20 cellular contexts compared by ENCODE assay signal in the genomic region with DNA sequence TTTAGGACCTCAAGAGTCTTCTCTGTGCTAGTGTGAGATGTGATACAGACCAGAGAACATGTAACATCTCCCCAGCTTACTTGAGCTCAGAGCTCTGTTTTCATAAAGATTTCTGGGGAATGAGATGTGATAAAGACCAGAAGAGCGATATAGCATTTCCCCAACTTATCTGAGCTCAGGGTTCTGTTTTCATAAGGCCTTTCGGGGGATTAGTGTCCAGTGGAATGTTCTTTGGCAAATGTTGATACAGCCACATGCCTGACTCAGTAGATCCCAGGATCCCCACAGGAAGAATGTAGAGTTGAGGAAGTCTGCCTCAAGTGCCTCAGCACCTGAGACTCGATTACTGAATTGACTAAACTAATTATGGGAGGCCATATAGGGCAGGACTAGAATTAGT. TPM values are rescaled to one million over a fixed set of nuclear protein-coding genes. Genes with fewer than 3 reads are reported as not detected.
A peak's percentile ranks its signal among the peaks of the same experiment; 100 is the strongest.
DNase-seq lines count a peak whose midpoint lies in the region; ATAC-seq and TF ChIP-seq lines count a peak whose summit lies in the region.
"Had no signal": no experiment of that assay in that cellular context is flagged by ENCODE, and none has a peak within 500 bp of the region (broad histone marks: within the 10 kb centered on the region; RNA-seq: fewer than 3 reads in every experiment).

No MANE protein-coding gene starts in this region.

- no peaks in the 10 kb centered on the region for H3K36me3 ChIP-seq in gastroesophageal sphincter
- H3K36me3 ChIP-seq: upper lobe of right lung had no signal

- H3K4me3 ChIP-seq in fibroblast of the aortic adventitia (ENCODE audit: low read depth, low read length) = no peak overlapping the region
- H3K4me3 ChIP-seq in gastroesophageal sphincter = no peak overlapping the region
- H3K4me3 ChIP-seq: mucosa of descending colon, upper lobe of right lung had no signal

- no peaks in the 10 kb centered on the region for H3K27me3 ChIP-seq in gastroesophageal sphincter
- H3K27me3 ChIP-seq: upper lobe of right lung had no signal

- H3K4me1 Mint-ChIP-seq in activated naive CD8-positive, alpha-beta T cell treated with anti-CD3 and anti-CD28 coated beads, Interleukin-2, amount 10 ng/mL, durations not matched to agents 7 days and 5 days = peaks cover 55% of the 10 kb centered on the region
- H3K4me1 Mint-ChIP-seq in activated naive CD8-positive, alpha-beta T cell treated with anti-CD3 and anti-CD28 coated beads for 36 hours = peaks cover 29% of the 10 kb centered on the region
- peaks cover 34% of the 10 kb centered on the region for H3K4me1 Mint-ChIP-seq in activated CD8-positive, alpha-beta T cell treated with anti-CD3 and anti-CD28 coated beads for 36 hours (ENCODE audit: low read depth)

- H3K27ac ChIP-seq in gastroesophageal sphincter = no peak overlapping the region
- H3K27ac ChIP-seq: parathyroid adenoma had no signal

- intact Hi-C loops in activated CD8-positive, alpha-beta T cell treated with anti-CD3 and anti-CD28 coated beads for 36 hours (cut with micrococcal nuclease) = no loop called here

- no peak for DNase-seq in activated naive CD8-positive, alpha-beta T cell treated with anti-CD3 and anti-CD28 coated beads, Interleukin-2, amount 10 ng/mL, durations not matched to agents 7 days and 5 days
- no peak for DNase-seq in activated naive CD8-positive, alpha-beta T cell treated with anti-CD3 and anti-CD28 coated beads for 36 hours
- DNase-seq in activated CD8-positive, alpha-beta T cell treated with anti-CD3 and anti-CD28 coated beads for 36 hours = no peak
- DNase-seq in fibroblast of the aortic adventitia (ENCODE audit: low read depth) = peak; percentile 57
- DNase-seq in mucosa of gallbladder (ENCODE audit: low spot score) = no peak
- no peak for DNase-seq in NCI-H2227 (lab: John Stamatoyannopoulos, UW; ENCODE audit: unreplicated experiment)
- no peak for DNase-seq in cerebellar nuclear complex (lab: John Stamatoyannopoulos, UW)
- DNase-seq: anterior cingulate cortex; cortex of kidney; kidney glomerular epithelial cell; mucosa of descending colon; NCI-H1092 treated with DMSO at 0.1 percent for 48 hours; SHP77 treated with DMSO at 0.1 percent for 48 hours; stimulated activated CD4-positive, alpha-beta T cell treated with anti-CD3 and anti-CD28 coated beads, Interleukin-15, amount 100 ng/mL, for 24 hours; T-helper 9 cell; upper lobe of right lung had no signal

- 59 to 77% methylated on average over 2 to 3 of the region's 3 CpGs for WGBS in gastroesophageal sphincter (ENCODE audit: low coverage in 1 of 2), 2 donors

- ATAC-seq in activated naive CD8-positive, alpha-beta T cell treated with anti-CD3 and anti-CD28 coated beads, Interleukin-2, amount 10 ng/mL, durations not matched to agents 7 days and 5 days (ENCODE audit: low read depth) = no peak
- ATAC-seq in activated CD8-positive, alpha-beta T cell treated with anti-CD3 and anti-CD28 coated beads for 36 hours = no peak
- ATAC-seq in gastroesophageal sphincter = no peak
- ATAC-seq: mucosa of descending colon, upper lobe of right lung had no signal

- H3K36me3 Mint-ChIP-seq in activated naive CD8-positive, alpha-beta T cell treated with anti-CD3 and anti-CD28 coated beads, Interleukin-2, amount 10 ng/mL, durations not matched to agents 7 days and 5 days = peaks cover 12% of the 10 kb centered on the region
- H3K36me3 Mint-ChIP-seq in activated naive CD8-positive, alpha-beta T cell treated with anti-CD3 and anti-CD28 coated beads for 36 hours = no peaks in the 10 kb centered on the region
- H3K36me3 Mint-ChIP-seq in activated CD8-positive, alpha-beta T cell treated with anti-CD3 and anti-CD28 coated beads for 36 hours (ENCODE audit: low read depth) = no peaks in the 10 kb centered on the region
- H3K36me3 Mint-ChIP-seq: IgD-negative memory B cell had no signal

- no peak for TF ChIP-seq CTCF in activated CD8-positive, alpha-beta T cell treated with anti-CD3 and anti-CD28 coated beads for 36 hours (IDR thresholded peaks at IDR 0.05)
- TF ChIP-seq CTCF in fibroblast of the aortic adventitia (IDR thresholded peaks at IDR 0.05; ENCODE audit: insufficient read depth, low read length) (no peak), gastroesophageal sphincter (IDR thresholded peaks at IDR 0.05) (no peak)

- CTCF ChIA-PET in activated CD8-positive, alpha-beta T cell treated with anti-CD3 and anti-CD28 coated beads for 36 hours (lab: Charles Lee) = interaction anchor here (0.6 to 4.8 kb wide), 6 partner anchors 14 to 330 kb away, joined by 3 to 27 read pairs (median 4); a partner anchor contains a TSS

- TF ChIP-seq POLR2A in gastroesophageal sphincter (IDR thresholded peaks at IDR 0.05) = no peak

- no peak overlapping the region for H3K4me3 Mint-ChIP-seq in activated naive CD8-positive, alpha-beta T cell treated with anti-CD3 and anti-CD28 coated beads, Interleukin-2, amount 10 ng/mL, durations not matched to agents 7 days and 5 days
- no peak overlapping the region for H3K4me3 Mint-ChIP-seq in activated naive CD8-positive, alpha-beta T cell treated with anti-CD3 and anti-CD28 coated beads for 36 hours
- no peak overlapping the region for H3K4me3 Mint-ChIP-seq in activated CD8-positive, alpha-beta T cell treated with anti-CD3 and anti-CD28 coated beads for 36 hours
- H3K4me3 Mint-ChIP-seq: stimulated activated naive CD8-positive, alpha-beta T cell treated with anti-CD3 and anti-CD28 coated beads, Interleukin-15, Interleukin-2, amounts not matched to agents 100 ng/mL and 50 ng/mL, for 24 hours had no signal

- peak overlapping the region; percentile 92 for H3K27ac Mint-ChIP-seq in activated naive CD8-positive, alpha-beta T cell treated with anti-CD3 and anti-CD28 coated beads, Interleukin-2, amount 10 ng/mL, durations not matched to agents 7 days and 5 days
- H3K27ac Mint-ChIP-seq in activated naive CD8-positive, alpha-beta T cell treated with anti-CD3 and anti-CD28 coated beads for 36 hours = no peak overlapping the region
- H3K27ac Mint-ChIP-seq in activated CD8-positive, alpha-beta T cell treated with anti-CD3 and anti-CD28 coated beads for 36 hours = peak overlapping the region; percentile 26
- H3K27ac Mint-ChIP-seq: IgD-negative memory B cell; stimulated activated naive CD8-positive, alpha-beta T cell treated with anti-CD3 and anti-CD28 coated beads, Interleukin-15, Interleukin-2, amounts not matched to agents 100 ng/mL and 50 ng/mL, for 24 hours had no signal

- no peaks in the 10 kb centered on the region for H3K27me3 Mint-ChIP-seq in activated naive CD8-positive, alpha-beta T cell treated with anti-CD3 and anti-CD28 coated beads, Interleukin-2, amount 10 ng/mL, durations not matched to agents 7 days and 5 days
- no peaks in the 10 kb centered on the region for H3K27me3 Mint-ChIP-seq in activated naive CD8-positive, alpha-beta T cell treated with anti-CD3 and anti-CD28 coated beads for 36 hours
- H3K27me3 Mint-ChIP-seq in activated CD8-positive, alpha-beta T cell treated with anti-CD3 and anti-CD28 coated beads for 36 hours = no peaks in the 10 kb centered on the region
- H3K27me3 Mint-ChIP-seq: IgD-negative memory B cell; stimulated activated naive CD8-positive, alpha-beta T cell treated with anti-CD3 and anti-CD28 coated beads, Interleukin-15, Interleukin-2, amounts not matched to agents 100 ng/mL and 50 ng/mL, for 24 hours had no signal

- TF ChIP-seq EP300 in gastroesophageal sphincter (IDR thresholded peaks at IDR 0.05) = no peak

- H3K4me1 ChIP-seq in gastroesophageal sphincter = peaks cover 0 to 34% (median 3%) of the 10 kb centered on the region in 3 donors

- no peaks in the 10 kb centered on the region for H3K9me3 ChIP-seq in gastroesophageal sphincter
- H3K9me3 ChIP-seq: mucosa of descending colon, upper lobe of right lung had no signal

- peaks cover 2% of the 10 kb centered on the region for H3K9me3 Mint-ChIP-seq in activated naive CD8-positive, alpha-beta T cell treated with anti-CD3 and anti-CD28 coated beads, Interleukin-2, amount 10 ng/mL, durations not matched to agents 7 days and 5 days
- no peaks in the 10 kb centered on the region for H3K9me3 Mint-ChIP-seq in activated naive CD8-positive, alpha-beta T cell treated with anti-CD3 and anti-CD28 coated beads for 36 hours
- no peaks in the 10 kb centered on the region for H3K9me3 Mint-ChIP-seq in activated CD8-positive, alpha-beta T cell treated with anti-CD3 and anti-CD28 coated beads for 36 hours
- H3K9me3 Mint-ChIP-seq: stimulated activated naive CD8-positive, alpha-beta T cell treated with anti-CD3 and anti-CD28 coated beads, Interleukin-15, Interleukin-2, amounts not matched to agents 100 ng/mL and 50 ng/mL, for 24 hours had no signal

- POLR2A ChIA-PET in activated naive CD8-positive, alpha-beta T cell treated with anti-CD3 and anti-CD28 coated beads, Interleukin-2, amount 10 ng/mL, durations not matched to agents 7 days and 5 days (lab: Charles Lee) = interaction anchor here (5.8 kb wide), 1 partner anchor 18 kb away, joined by 55 read pairs; no protein-coding TSS in a partner anchor
- POLR2A ChIA-PET in activated CD8-positive, alpha-beta T cell treated with anti-CD3 and anti-CD28 coated beads for 36 hours (lab: Charles Lee) = interaction anchor here (0.6 to 1.6 kb wide), 2 partner anchors 18 to 22 kb away, joined by 3 to 4 read pairs; no protein-coding TSS in a partner anchor

RNA-seq across cellular contexts. Expression of a gene that starts 18.7 kb away (rescaled TPM):
- total RNA-seq in activated naive CD8-positive, alpha-beta T cell treated with anti-CD3 and anti-CD28 coated beads, Interleukin-2, amount 10 ng/mL, durations not matched to agents 7 days and 5 days = 10 to 100 TPM; 72.6 to 75.2 TPM
- total RNA-seq in activated naive CD8-positive, alpha-beta T cell treated with anti-CD3 and anti-CD28 coated beads for 36 hours = 100 to 1,000 TPM in 1 of 2 experiments, 10 to 100 TPM in 1; 99.6 to 102 TPM
- 10 to 100 TPM; 81.0 to 81.1 TPM for total RNA-seq in activated CD8-positive, alpha-beta T cell treated with anti-CD3 and anti-CD28 coated beads for 36 hours
- total RNA-seq in fibroblast of the aortic adventitia (ENCODE audit: low replicate concordance) (8.3 and 12.0 TPM in 2 replicates), mucosa of gallbladder (83.2 TPM), gastroesophageal sphincter (10 to 100 TPM; 22.0 to 31.6 (median 28.8) TPM)
